ENCODE assay signal across 8 cellular contexts in genomic region chr9:100601216-100601615, GRCh38. TPM values are rescaled to one million over a fixed set of nuclear protein-coding genes. Genes with fewer than 3 reads are reported as not detected.
DNase-seq lines count a peak whose midpoint lies in the region; ATAC-seq lines count a peak whose summit lies in the region.

No MANE protein-coding gene starts in this region.

- DNase-seq in DMS153 treated with DMSO at 0.1 percent for 48 hours (lab: John Stamatoyannopoulos, UW; ENCODE audit: unreplicated experiment), result peak; percentile 25
- DNase-seq in NCI-H510A (lab: John Stamatoyannopoulos, UW), result peak; percentile 74
- peak; percentile 62 for DNase-seq in activated CD4-positive, alpha-beta T cell treated with anti-CD3 and anti-CD28 coated beads for 48 hours
- peak; percentile 43 for DNase-seq in foreskin melanocyte
- DNase-seq in retina, result peak; percentile 66
- DNase-seq in mesenteric fat pad (ENCODE audit: low spot score), result no peak

- ATAC-seq in GM19372 (IDR thresholded peaks at IDR 0.05; ENCODE audit: low read depth, unreplicated experiment) (peak; percentile 45), HG03521 (IDR thresholded peaks at IDR 0.05; ENCODE audit: unreplicated experiment) (peak; percentile 57)

RNA-seq across cellular contexts. Expression of gene CAVIN4, which starts 23.3 kb away (rescaled TPM):
- 0.26 TPM for total RNA-seq in mesenteric fat pad
